In genomic region chr1:242784074-242784473, GRCh38 we compare ENCODE assay signal across 12 cellular contexts.
A peak's percentile ranks its signal among the peaks of the same experiment; 100 is the strongest.
DNase-seq lines count a peak whose midpoint lies in the region; ATAC-seq, FAIRE-seq and TF ChIP-seq lines count a peak whose summit lies in the region.
"Had no signal": no experiment of that assay in that cellular context is flagged by ENCODE, and none has a peak within 500 bp of the region (broad histone marks: within the 10 kb centered on the region; RNA-seq: fewer than 3 reads in every experiment).

No MANE protein-coding gene starts in this region.

- H3K36me3 ChIP-seq in H1 (ENCODE audit: control insufficient read depth in 2 of 4, insufficient read depth in 4 of 4, low read length in 3 of 4) = no peaks in the 10 kb centered on the region

- no peak overlapping the region for H4K5ac ChIP-seq in H1 (ENCODE audit: insufficient read length, low read depth, low read length)

- no peaks in the 10 kb centered on the region; the same call in 1 of the 2 replicates for H3K23me2 ChIP-seq in H1 (ENCODE audit: low read depth, low read length)

- no peak for DNase-seq in H1 (ENCODE audit: low read depth in 1 of 2, low spot score in 2 of 2)
- no peak for DNase-seq in activated CD4-positive, alpha-beta T cell treated with anti-CD3 and anti-CD28 coated beads, Interleukin-2, amount 50 U/mL, for 4 hours
- DNase-seq in NK-92 treated with Interleukin-12 subunit alpha and Interleukin-12 subunit beta, amount 100 ng/mL, for 24 hours (lab: John Stamatoyannopoulos, UW) = no peak
- no peak for DNase-seq in activated CD4-positive, CD25-positive, alpha-beta regulatory T cell treated with anti-CD3 and anti-CD28 coated beads, Interleukin-2, amount 50 U/mL, for 72 hours
- DNase-seq: activated naive CD4-positive, alpha-beta T cell treated with anti-CD3 and anti-CD28 coated beads for 36 hours; DMS53; stimulated activated CD8-positive, alpha-beta memory T cell treated with anti-CD3 and anti-CD28 coated beads, Interleukin-4, amount 100 ng/mL, for 48 hours had no signal

- no peak for TF ChIP-seq CTCF in H1 (IDR thresholded peaks at IDR 0.05; ENCODE audit: control extremely low read depth in 1 of 3, insufficient read depth in 1 of 3, low read depth in 1 of 3, low read length in 3 of 3)

- no peak overlapping the region for H3K27ac ChIP-seq in H1 (ENCODE audit: low read depth, low read length)

- TF ChIP-seq EP300 in H1 (IDR thresholded peaks at IDR 0.05; ENCODE audit: borderline replicate concordance in 1 of 2, low read depth in 2 of 2, low read length in 2 of 2) = no peak

- no peak overlapping the region for H2BK5ac ChIP-seq in H1 (ENCODE audit: low read depth, low read length)

- no peaks in the 10 kb centered on the region for H3K79me1 ChIP-seq in H1 (ENCODE audit: low read depth, low read length)

- no peak overlapping the region for H3K14ac ChIP-seq in H1 (ENCODE audit: insufficient read length)

- peak overlapping the region; percentile 40 for H2AFZ ChIP-seq in H1 (ENCODE audit: low read length)

- no peaks in the 10 kb centered on the region for H3K9me3 ChIP-seq in H1 (ENCODE audit: insufficient read depth in 2 of 2, low read depth in 1 of 2, low read length in 1 of 2)

- H3K4ac ChIP-seq in H1 (replicated peaks; ENCODE audit: insufficient read length, low read depth, low read length) = no peak overlapping the region

- POLR2A ChIA-PET in H1 (lab: Charles Lee; ENCODE audit: partially characterized antibody) = no interaction called here

- H2BK12ac ChIP-seq in H1 (ENCODE audit: low read depth, low read length) = no peak overlapping the region

- no peak overlapping the region for H4K91ac ChIP-seq in H1 (replicated peaks; ENCODE audit: insufficient read length, low read length)

- H2AK5ac ChIP-seq in H1 (ENCODE audit: low read depth, low read length) = no peak overlapping the region

- no peak overlapping the region for H3K18ac ChIP-seq in H1 (ENCODE audit: extremely low read depth, low read length)

- WGBS in H1 (ENCODE audit: extremely low coverage in 1 of 2, insufficient coverage in 1 of 2, insufficient read length in 1 of 2, insufficient replicate concordance in 2 of 2, low coverage in 1 of 2, low lambda C conversion rate in 2 of 2, missing lambda C conversion rate in 1 of 2), 2 experiments = 91% methylated on average over 5 of the region's 5 CpGs; no CpG with 5 or more reads in 1 of the 2 experiments

- no peak for TF ChIP-seq POLR2A in H1 (IDR thresholded peaks at IDR 0.05; ENCODE audit: control extremely low read depth in 1 of 2, low read depth in 2 of 2, low read length in 2 of 2)

- H3K4me3 ChIP-seq in H1 (ENCODE audit: extremely low read depth in 1 of 4, insufficient read depth in 2 of 4, low read depth in 3 of 4, low read length in 4 of 4) = no peak overlapping the region

- no peaks in the 10 kb centered on the region for H3K79me2 ChIP-seq in H1 (ENCODE audit: control insufficient read depth in 1 of 2, insufficient read depth in 2 of 2, low read length in 2 of 2)

- no peaks in the 10 kb centered on the region for H3K27me3 ChIP-seq in H1 (replicated peaks in 1 of 4; ENCODE audit: control insufficient read depth in 3 of 4, extremely low read depth in 1 of 4, insufficient read depth in 3 of 4, low read length in 3 of 4)

- TF ChIP-seq RAD21 in H1 (IDR thresholded peaks at IDR 0.05 in 1 of 2, conservative IDR thresholded peaks at IDR 0.05 in 1 of 2; ENCODE audit: low read depth in 2 of 2, low read length in 2 of 2) = no peak

- H3K4me1 ChIP-seq in H1 (replicated peaks in 1 of 4; ENCODE audit: control insufficient read depth in 3 of 4, insufficient read depth in 4 of 4, low read length in 3 of 4) = no peaks in the 10 kb centered on the region

- H3K9ac ChIP-seq in H1 (replicated peaks in 1 of 4; ENCODE audit: extremely low read depth in 1 of 4, low read depth in 3 of 4, low read length in 3 of 4) = no peak overlapping the region

- no peak overlapping the region for H3K56ac ChIP-seq in H1 (replicated peaks; ENCODE audit: insufficient read length, low read depth, low read length)

- no peak overlapping the region for H2BK20ac ChIP-seq in H1 (ENCODE audit: low read length)

- H4K20me1 ChIP-seq in H1 (replicated peaks in 1 of 2; ENCODE audit: control insufficient read depth in 1 of 2, insufficient read depth in 2 of 2, low read length in 2 of 2) = no peaks in the 10 kb centered on the region

- CTCF ChIA-PET in H1 (lab: Charles Lee; ENCODE audit: partially characterized antibody) = no interaction called here

- no peak overlapping the region for H3K23ac ChIP-seq in H1 (ENCODE audit: insufficient read length)

- no peak overlapping the region for H2BK120ac ChIP-seq in H1 (replicated peaks; ENCODE audit: low read depth, low read length)

- ATAC-seq in GM18861 (IDR thresholded peaks at IDR 0.05; ENCODE audit: unreplicated experiment) (peak; percentile 69), GM21619 (IDR thresholded peaks at IDR 0.05; ENCODE audit: unreplicated experiment) (peak; percentile 66), HG03460 (IDR thresholded peaks at IDR 0.05; ENCODE audit: unreplicated experiment) (peak; percentile 60), GM19455 (IDR thresholded peaks at IDR 0.05; ENCODE audit: unreplicated experiment) (no peak)

- H2BK15ac ChIP-seq in H1 (ENCODE audit: low read length) = no peak overlapping the region

- no peak overlapping the region for H4K8ac ChIP-seq in H1 (ENCODE audit: extremely low read depth, insufficient read depth, low read length)

- no peak overlapping the region for H3K4me2 ChIP-seq in H1 (ENCODE audit: insufficient read depth in 1 of 2, low read depth in 2 of 2, low read length in 2 of 2)

- no peak for FAIRE-seq in H1 (lab: Jason Lieb, UNC)
- FAIRE-seq: endometrium had no signal

TF ChIP-seq in H1, 55 proteins besides CTCF, POLR2A, EP300 and RAD21:
- TF ChIP-seq EZH2 (IDR thresholded peaks at IDR 0.05; ENCODE audit: low read depth, low read length, severe bottlenecking) = no peak
- no peak for TF ChIP-seq CREB1 (IDR thresholded peaks at IDR 0.05)
- no peak for TF ChIP-seq FOSL1 (IDR thresholded peaks at IDR 0.05; ENCODE audit: insufficient read depth, low read depth, low read length)
- no peak for TF ChIP-seq CTBP2 (IDR thresholded peaks at IDR 0.05; ENCODE audit: borderline replicate concordance, insufficient read depth, insufficient read length, low read length)
- no peak for TF ChIP-seq YY1 (IDR thresholded peaks at IDR 0.05; ENCODE audit: low read depth, low read length)
- no peak for TF ChIP-seq SP4 (IDR thresholded peaks at IDR 0.05; ENCODE audit: low read length)
- no peak for TF ChIP-seq SIRT6 (IDR thresholded peaks at IDR 0.05; ENCODE audit: low read length)
- TF ChIP-seq MAFK (IDR thresholded peaks at IDR 0.05; ENCODE audit: low read depth, low read length) = no peak
- TF ChIP-seq JUND (IDR thresholded peaks at IDR 0.05; ENCODE audit: low read length) = no peak
